ENCODE assay signal across 1 cellular context in genomic region chr3:52705688-52706686, GRCh38.
TF ChIP-seq lines count a peak whose summit lies in the region.

Gene GLT8D1, minus strand, starts transcription at chr3:52705791. Its CDS starts 5,331 bp downstream, at chr3:52700460.
Gene SPCS1, plus strand, starts transcription at chr3:52706106. Its CDS starts 141 bp downstream, at chr3:52706247.

TF ChIP-seq in HepG2, 621 proteins besides CTCF, POLR2A, EP300 and RAD21 (continued from another document and continues in another):
- 0 out of 2 replicates have a peak, but pooled peaks have one; percentile 81 for TF ChIP-seq KIAA2018 (CRISPR knock-in tag; IDR thresholded peaks at IDR 0.05; ENCODE audit: borderline replicate concordance)
- no peak for TF ChIP-seq NCOA2 (CRISPR knock-in tag; IDR thresholded peaks at IDR 0.05)
- no peak for TF ChIP-seq SNAPC4 (CRISPR knock-in tag; IDR thresholded peaks at IDR 0.05)
- peak; percentile 65; the same call in 1 of the 2 replicates for TF ChIP-seq PHF21A (CRISPR knock-in tag; IDR thresholded peaks at IDR 0.05)
- TF ChIP-seq MEF2D (CRISPR knock-in tag; IDR thresholded peaks at IDR 0.05), result peak; percentile 66; the same call in 1 of the 2 replicates
- no peak for TF ChIP-seq GFI1 (CRISPR knock-in tag; IDR thresholded peaks at IDR 0.05; ENCODE audit: borderline replicate concordance)
- 0 out of 2 replicates have a peak, but pooled peaks have one; percentile 18 for TF ChIP-seq SNAPC5 (CRISPR knock-in tag; IDR thresholded peaks at IDR 0.05; ENCODE audit: borderline replicate concordance)
- no peak; the same call in 1 of the 2 replicates for TF ChIP-seq SOX13 (IDR thresholded peaks at IDR 0.05)
- peak in 1 of 2 experiments; percentile 9; a peak in 1 of 4 replicates for TF ChIP-seq SOX13 (CRISPR knock-in tag; conservative IDR thresholded peaks at IDR 0.05 in 1 of 2, IDR thresholded peaks at IDR 0.05 in 1 of 2)
- TF ChIP-seq MTA1 (CRISPR knock-in tag; IDR thresholded peaks at IDR 0.05; ENCODE audit: borderline replicate concordance), result 0 out of 2 replicates have a peak, but pooled peaks have one; percentile 22
- TF ChIP-seq LCORL (IDR thresholded peaks at IDR 0.05), result no peak
- TF ChIP-seq LCORL (CRISPR knock-in tag; IDR thresholded peaks at IDR 0.05), result peak; percentile 49
- no peak for TF ChIP-seq ZNF629 (CRISPR knock-in tag; conservative IDR thresholded peaks at IDR 0.05)
- TF ChIP-seq DMAP1 (CRISPR knock-in tag; IDR thresholded peaks at IDR 0.05), result peak; percentile 74
- peak; percentile 92 for TF ChIP-seq SIN3A (IDR thresholded peaks at IDR 0.05; ENCODE audit: borderline replicate concordance, low read depth, low read length)
- peak; percentile 87 for TF ChIP-seq ZNF280B (CRISPR knock-in tag; IDR thresholded peaks at IDR 0.05; ENCODE audit: borderline replicate concordance)
- TF ChIP-seq POGK (CRISPR knock-in tag; conservative IDR thresholded peaks at IDR 0.05), result peak; percentile 55; the same call in 1 of the 2 replicates
- TF ChIP-seq NRL (CRISPR knock-in tag; IDR thresholded peaks at IDR 0.05; ENCODE audit: borderline replicate concordance), result peak; percentile 80; the same call in 1 of the 2 replicates
- TF ChIP-seq SMAD3 (CRISPR knock-in tag; IDR thresholded peaks at IDR 0.05), result peak; percentile 63; the same call in 1 of the 2 replicates
- peak; percentile 52; the same call in 1 of the 2 replicates for TF ChIP-seq KLF6 (CRISPR knock-in tag; IDR thresholded peaks at IDR 0.05)
- 0 out of 2 replicates have a peak, but pooled peaks have one; percentile 18 for TF ChIP-seq SOX5 (CRISPR knock-in tag; IDR thresholded peaks at IDR 0.05; ENCODE audit: borderline replicate concordance)
- no peak for TF ChIP-seq JDP2 (CRISPR knock-in tag; IDR thresholded peaks at IDR 0.05; ENCODE audit: borderline replicate concordance)
- TF ChIP-seq KDM5A (IDR thresholded peaks at IDR 0.05; ENCODE audit: borderline replicate concordance, low read length), result peak; percentile 87
- peak; percentile 84; the same call in 1 of the 2 replicates for TF ChIP-seq KDM2A (CRISPR knock-in tag; IDR thresholded peaks at IDR 0.05; ENCODE audit: borderline replicate concordance, low read depth)
- peak; percentile 58; the same call in 1 of the 2 replicates for TF ChIP-seq ZNF777 (CRISPR knock-in tag; IDR thresholded peaks at IDR 0.05)
- TF ChIP-seq ZNF616 (CRISPR knock-in tag; IDR thresholded peaks at IDR 0.05; ENCODE audit: low read depth), result 0 out of 2 replicates have a peak, but pooled peaks have one; percentile 22
- peak; percentile 95 for TF ChIP-seq ZNF687 (CRISPR knock-in tag; IDR thresholded peaks at IDR 0.05)
- peak; percentile 80 for TF ChIP-seq ZSCAN20 (CRISPR knock-in tag; IDR thresholded peaks at IDR 0.05; ENCODE audit: borderline replicate concordance)
- TF ChIP-seq ZFP82 (CRISPR knock-in tag; IDR thresholded peaks at IDR 0.05; ENCODE audit: borderline replicate concordance), result peak; percentile 98
- TF ChIP-seq ZFP91 (CRISPR knock-in tag; IDR thresholded peaks at IDR 0.05; ENCODE audit: borderline replicate concordance), result peak; percentile 92; the same call in 1 of the 2 replicates
- no peak for TF ChIP-seq NFIB (CRISPR knock-in tag; IDR thresholded peaks at IDR 0.05; ENCODE audit: borderline replicate concordance)
- 0 out of 2 replicates have a peak, but pooled peaks have one; percentile 21 for TF ChIP-seq IRX3 (CRISPR knock-in tag; IDR thresholded peaks at IDR 0.05; ENCODE audit: borderline replicate concordance, low read depth)
